ENCODE assay signal across 25 cellular contexts in genomic region chr22:48784701-48785503, GRCh38.
DNase-seq lines count a peak whose midpoint lies in the region; ATAC-seq, FAIRE-seq and TF ChIP-seq lines count a peak whose summit lies in the region.
"Had no signal": no experiment of that assay in that cellular context is flagged by ENCODE, and none has a peak within 500 bp of the region (broad histone marks: within the 10 kb centered on the region; RNA-seq: fewer than 3 reads in every experiment).

No MANE protein-coding gene starts in this region.

- H4K20me1 ChIP-seq in HepG2 (ENCODE audit: insufficient read depth, low read length), result no peaks in the 10 kb centered on the region
- H4K20me1 ChIP-seq: BLaER1 treated with 17β-estradiol and CSF1 and Interleukin-3, amounts not matched to agents 10 nM and 100 nM had no signal

- H3K79me1 ChIP-seq in trophoblast cell (ENCODE audit: low read length), result no peaks in the 10 kb centered on the region

- no TSS peak for BruUV-seq in Calu3 (replicated peaks; lab: Mats Ljungman, UMichigan)
- no TSS peak for BruUV-seq in HepG2 (replicated peaks; lab: Mats Ljungman, UMichigan)

- H3K27ac ChIP-seq in trophoblast cell (ENCODE audit: low read depth, low read length) (no peak overlapping the region), HepG2 (ENCODE audit: extremely low read length, insufficient read depth, low read length) (no peak overlapping the region)
- H3K27ac ChIP-seq: BLaER1 treated with 17β-estradiol and CSF1 and Interleukin-3, amounts not matched to agents 10 nM and 100 nM; Peyer's patch; SJSA1 had no signal

- H4K8ac ChIP-seq in trophoblast cell (ENCODE audit: low read depth, low read length), result no peak overlapping the region

- POLR2A ChIA-PET in activated CD8-positive, alpha-beta T cell treated with anti-CD3 and anti-CD28 coated beads, Interleukin-2, amount 10 ng/mL, durations not matched to agents 7 days and 5 days (lab: Charles Lee), result no interaction called here
- POLR2A ChIA-PET in activated CD8-positive, alpha-beta T cell treated with anti-CD3 and anti-CD28 coated beads for 36 hours (lab: Charles Lee), result no interaction called here
- POLR2A ChIA-PET in HepG2 (lab: Yijun Ruan, JAX), result no interaction called here

- in situ Hi-C loops in HepG2 (cut with HindIII; ENCODE audit: extremely low pct_ligation_motif_present, low pct_unique_long_range_greater_than_20kb), result no loop called here

- peak; percentile 4 for DNase-seq in activated CD8-positive, alpha-beta T cell treated with anti-CD3 and anti-CD28 coated beads, Interleukin-2, amount 10 ng/mL, durations not matched to agents 7 days and 5 days
- no peak for DNase-seq in activated CD8-positive, alpha-beta T cell treated with anti-CD3 and anti-CD28 coated beads for 36 hours
- no peak for DNase-seq in Calu3
- peak; percentile 35 for DNase-seq in islet precursor cell
- no peak for DNase-seq in trophoblast cell
- no peak for DNase-seq in HepG2 (ENCODE audit: low spot score)
- DNase-seq: 8988T; Caco-2; CD4-positive, alpha-beta memory T cell; NCI-H1105 treated with DMSO at 0.1 percent for 48 hours; NCI-H1694; NCI-H2081; NCI-H2171; NCI-H345; NCI-H524 treated with DMSO at 0.1 percent for 48 hours; NCI-H82 had no signal

- no peaks in the 10 kb centered on the region for H3K4me1 Mint-ChIP-seq in activated CD8-positive, alpha-beta T cell treated with anti-CD3 and anti-CD28 coated beads, Interleukin-2, amount 10 ng/mL, durations not matched to agents 7 days and 5 days (ENCODE audit: low read depth)
- H3K4me1 Mint-ChIP-seq in activated CD8-positive, alpha-beta T cell treated with anti-CD3 and anti-CD28 coated beads for 36 hours (ENCODE audit: low read depth), result no peaks in the 10 kb centered on the region
- H3K4me1 Mint-ChIP-seq in Calu3 (ENCODE audit: low read depth, unreplicated experiment), result no peaks in the 10 kb centered on the region
- H3K4me1 Mint-ChIP-seq: CD4-positive, alpha-beta memory T cell; IgD-negative memory B cell had no signal

- no peak overlapping the region for H2AFZ ChIP-seq in trophoblast cell (ENCODE audit: insufficient read depth, low read length, poor library complexity)
- H2AFZ ChIP-seq in HepG2 (ENCODE audit: low read length), result no peak overlapping the region

- TF ChIP-seq POLR2A in HepG2 (IDR thresholded peaks at IDR 0.05; ENCODE audit: insufficient read depth in 1 of 2, low read depth in 2 of 2, low read length in 2 of 2), result no peak

- TF ChIP-seq CTCF in activated CD8-positive, alpha-beta T cell treated with anti-CD3 and anti-CD28 coated beads for 36 hours (IDR thresholded peaks at IDR 0.05), result no peak
- TF ChIP-seq CTCF in Calu3 (IDR thresholded peaks at IDR 0.05; ENCODE audit: unreplicated experiment) (no peak), HepG2 (CRISPR knock-in tag; IDR thresholded peaks at IDR 0.05) (no peak)

- H3K14ac ChIP-seq in trophoblast cell (ENCODE audit: low read length), result no peak overlapping the region

- no peak overlapping the region for H3K4me3 Mint-ChIP-seq in activated CD8-positive, alpha-beta T cell treated with anti-CD3 and anti-CD28 coated beads, Interleukin-2, amount 10 ng/mL, durations not matched to agents 7 days and 5 days
- no peak overlapping the region for H3K4me3 Mint-ChIP-seq in activated CD8-positive, alpha-beta T cell treated with anti-CD3 and anti-CD28 coated beads for 36 hours
- H3K4me3 Mint-ChIP-seq in Calu3 (ENCODE audit: low read depth, unreplicated experiment), result no peak overlapping the region
- H3K4me3 Mint-ChIP-seq: CD4-positive, alpha-beta memory T cell; IgD-negative memory B cell had no signal

- no peak overlapping the region for H2BK120ac ChIP-seq in trophoblast cell (ENCODE audit: insufficient read depth, low read length, poor library complexity)

- CTCF ChIA-PET in activated CD8-positive, alpha-beta T cell treated with anti-CD3 and anti-CD28 coated beads, Interleukin-2, amount 10 ng/mL, durations not matched to agents 7 days and 5 days (lab: Charles Lee), result no interaction called here
- CTCF ChIA-PET in activated CD8-positive, alpha-beta T cell treated with anti-CD3 and anti-CD28 coated beads for 36 hours (lab: Charles Lee), result no interaction called here
- CTCF ChIA-PET in Calu3 (lab: Charles Lee) (no interaction called here), HepG2 (lab: Yijun Ruan, JAX; ENCODE audit: low intra/inter-chr PET ratio, low total read pairs) (no interaction called here)

- H3K4me1 ChIP-seq in trophoblast cell (ENCODE audit: control insufficient read depth in 1 of 2, insufficient read depth in 2 of 2, low read length in 2 of 2) (no peaks in the 10 kb centered on the region), HepG2 (ENCODE audit: insufficient read depth, low read length) (peaks cover 38% of the 10 kb centered on the region)
- H3K4me1 ChIP-seq: BLaER1 treated with 17β-estradiol and CSF1 and Interleukin-3, amounts not matched to agents 10 nM and 100 nM; Caco-2; Peyer's patch; SJSA1 had no signal

- TF ChIP-seq EP300 in HepG2 (IDR thresholded peaks at IDR 0.05; ENCODE audit: low read depth in 2 of 2, low read length in 2 of 2), result no peak
- no peak for TF ChIP-seq EP300 in HepG2 (CRISPR knock-in tag; IDR thresholded peaks at IDR 0.05; ENCODE audit: borderline replicate concordance)

- H3K4ac ChIP-seq in trophoblast cell (ENCODE audit: low read depth, low read length), result no peak overlapping the region

- no peak for FAIRE-seq in HepG2 (lab: Jason Lieb, UNC)
- FAIRE-seq: GM12892, GM18507, H1 had no signal

- H3K4me3 ChIP-seq in trophoblast cell (ENCODE audit: low read depth, low read length), result peak overlapping the region; percentile 9
- H3K4me3 ChIP-seq in HepG2 (replicated peaks in 1 of 3; ENCODE audit: insufficient read depth in 1 of 3, low read depth in 2 of 3, low read length in 3 of 3), result no peak overlapping the region
- H3K4me3 ChIP-seq: BLaER1 treated with 17β-estradiol and CSF1 and Interleukin-3, amounts not matched to agents 10 nM and 100 nM; Peyer's patch; SJSA1 had no signal

- H4K12ac ChIP-seq in trophoblast cell (ENCODE audit: low read depth, low read length), result no peak overlapping the region

- intact Hi-C loops in activated CD8-positive, alpha-beta T cell treated with anti-CD3 and anti-CD28 coated beads for 36 hours (cut with micrococcal nuclease), result no loop called here
- intact Hi-C loops in Calu3 (cut with micrococcal nuclease; ENCODE audit: unreplicated experiment) (no loop called here), HepG2 (cut with micrococcal nuclease; ENCODE audit: unreplicated experiment) (no loop called here)

- H3K36me3 Mint-ChIP-seq in activated CD8-positive, alpha-beta T cell treated with anti-CD3 and anti-CD28 coated beads, Interleukin-2, amount 10 ng/mL, durations not matched to agents 7 days and 5 days (ENCODE audit: low read depth), result no peaks in the 10 kb centered on the region
- H3K36me3 Mint-ChIP-seq in activated CD8-positive, alpha-beta T cell treated with anti-CD3 and anti-CD28 coated beads for 36 hours (ENCODE audit: low read depth), result no peaks in the 10 kb centered on the region
- no peaks in the 10 kb centered on the region for H3K36me3 Mint-ChIP-seq in Calu3 (ENCODE audit: insufficient read depth, unreplicated experiment)
- H3K36me3 Mint-ChIP-seq: CD4-positive, alpha-beta memory T cell; IgD-negative memory B cell had no signal

- H3K9me3 Mint-ChIP-seq in activated CD8-positive, alpha-beta T cell treated with anti-CD3 and anti-CD28 coated beads, Interleukin-2, amount 10 ng/mL, durations not matched to agents 7 days and 5 days (ENCODE audit: insufficient read depth), result no peaks in the 10 kb centered on the region
- no peaks in the 10 kb centered on the region for H3K9me3 Mint-ChIP-seq in activated CD8-positive, alpha-beta T cell treated with anti-CD3 and anti-CD28 coated beads for 36 hours
- peaks cover 9% of the 10 kb centered on the region for H3K9me3 Mint-ChIP-seq in Calu3 (ENCODE audit: low read depth, unreplicated experiment)
- H3K9me3 Mint-ChIP-seq: CD4-positive, alpha-beta memory T cell; IgD-negative memory B cell had no signal

- no peak for TF ChIP-seq RAD21 in HepG2 (CRISPR knock-in tag; IDR thresholded peaks at IDR 0.05)

- H2AK5ac ChIP-seq in trophoblast cell (ENCODE audit: low read length), result no peak overlapping the region

- no CpG with 5 or more reads among the region's 21 CpGs for WGBS in trophoblast cell (ENCODE audit: extremely low coverage, insufficient coverage, insufficient read length)
- WGBS in HepG2 (ENCODE audit: low lambda C conversion rate), result 83% methylated on average over 15 of the region's 21 CpGs

- H3K36me3 ChIP-seq in trophoblast cell (ENCODE audit: control insufficient read depth in 1 of 2, insufficient read depth in 2 of 2, low read length in 2 of 2) (no peaks in the 10 kb centered on the region), HepG2 (replicated peaks in 1 of 2; ENCODE audit: control insufficient read depth in 1 of 2, insufficient read depth in 2 of 2, low read length in 2 of 2) (no peaks in the 10 kb centered on the region)
- H3K36me3 ChIP-seq: BLaER1 treated with 17β-estradiol and CSF1 and Interleukin-3, amounts not matched to agents 10 nM and 100 nM; Peyer's patch; SJSA1 had no signal

- H3K4me2 ChIP-seq in trophoblast cell (ENCODE audit: low read length) (no peak overlapping the region), HepG2 (ENCODE audit: low read depth, low read length) (no peak overlapping the region)
- H3K4me2 ChIP-seq: BLaER1 treated with 17β-estradiol and CSF1 and Interleukin-3, amounts not matched to agents 10 nM and 100 nM had no signal

- H3K23ac ChIP-seq in trophoblast cell (ENCODE audit: low read length), result no peak overlapping the region

- no peaks in the 10 kb centered on the region for H3K27me3 ChIP-seq in trophoblast cell (ENCODE audit: insufficient read depth, low read length)
- no peaks in the 10 kb centered on the region for H3K27me3 ChIP-seq in HepG2 (ENCODE audit: control insufficient read depth in 1 of 2, insufficient read depth in 2 of 2, low read length in 2 of 2)
- H3K27me3 ChIP-seq: BLaER1 treated with 17β-estradiol and CSF1 and Interleukin-3, amounts not matched to agents 10 nM and 100 nM; Peyer's patch; SJSA1 had no signal

- H3K18ac ChIP-seq in trophoblast cell (ENCODE audit: low read length), result no peak overlapping the region

- H3K79me2 ChIP-seq in trophoblast cell (ENCODE audit: control insufficient read depth, insufficient read depth, low read length, poor library complexity) (no peaks in the 10 kb centered on the region), HepG2 (ENCODE audit: insufficient read depth, low read length) (no peaks in the 10 kb centered on the region)

- H4K91ac ChIP-seq in trophoblast cell (ENCODE audit: low read depth, low read length), result no peak overlapping the region

- H2BK5ac ChIP-seq in trophoblast cell (ENCODE audit: low read depth, low read length, poor library complexity), result no peak overlapping the region

- H3K9me3 ChIP-seq in trophoblast cell (ENCODE audit: insufficient read depth, low read depth, low read length), result peaks cover 1% of the 10 kb centered on the region
- H3K9me3 ChIP-seq in HepG2 (ENCODE audit: low read length), result no peaks in the 10 kb centered on the region
- H3K9me3 ChIP-seq: Peyer's patch had no signal

- H3K27me3 Mint-ChIP-seq in activated CD8-positive, alpha-beta T cell treated with anti-CD3 and anti-CD28 coated beads, Interleukin-2, amount 10 ng/mL, durations not matched to agents 7 days and 5 days (ENCODE audit: low read depth), result no peaks in the 10 kb centered on the region
- H3K27me3 Mint-ChIP-seq in activated CD8-positive, alpha-beta T cell treated with anti-CD3 and anti-CD28 coated beads for 36 hours, result peaks cover 1% of the 10 kb centered on the region
- H3K27me3 Mint-ChIP-seq in Calu3 (ENCODE audit: unreplicated experiment), result no peaks in the 10 kb centered on the region
- H3K27me3 Mint-ChIP-seq: IgD-negative memory B cell had no signal

- H3K27ac Mint-ChIP-seq in activated CD8-positive, alpha-beta T cell treated with anti-CD3 and anti-CD28 coated beads, Interleukin-2, amount 10 ng/mL, durations not matched to agents 7 days and 5 days, result no peak overlapping the region
- no peak overlapping the region for H3K27ac Mint-ChIP-seq in activated CD8-positive, alpha-beta T cell treated with anti-CD3 and anti-CD28 coated beads for 36 hours
- H3K27ac Mint-ChIP-seq in Calu3 (ENCODE audit: unreplicated experiment), result peak overlapping the region; percentile 30
- H3K27ac Mint-ChIP-seq: CD4-positive, alpha-beta memory T cell; IgD-negative memory B cell had no signal

- H3K9ac ChIP-seq in trophoblast cell (ENCODE audit: low read length) (no peak overlapping the region), HepG2 (ENCODE audit: insufficient read depth, low read depth, low read length) (no peak overlapping the region)
- H3K9ac ChIP-seq: BLaER1 treated with 17β-estradiol and CSF1 and Interleukin-3, amounts not matched to agents 10 nM and 100 nM had no signal

- H2BK12ac ChIP-seq in trophoblast cell (ENCODE audit: low read length), result no peak overlapping the region

- ATAC-seq in activated CD8-positive, alpha-beta T cell treated with anti-CD3 and anti-CD28 coated beads, Interleukin-2, amount 10 ng/mL, durations not matched to agents 7 days and 5 days, result no peak
- no peak for ATAC-seq in activated CD8-positive, alpha-beta T cell treated with anti-CD3 and anti-CD28 coated beads for 36 hours
- ATAC-seq in HG03135 (IDR thresholded peaks at IDR 0.05; ENCODE audit: unreplicated experiment) (no peak), HepG2 (no peak)
- ATAC-seq: HCT116 had no signal

Comparison
In these comparisons a context has a peak if more than half of its experiments do, and no peak if none do; other contexts are left out.
1. DNase-seq: peak in activated CD8-positive, alpha-beta T cell treated with anti-CD3 and anti-CD28 coated beads, Interleukin-2, amount 10 ng/mL, durations not matched to agents 7 days and 5 days (single experiment) and islet precursor cell (single experiment); none in activated CD8-positive, alpha-beta T cell treated with anti-CD3 and anti-CD28 coated beads for 36 hours (single experiment), Calu3 (single experiment), trophoblast cell (0 of 2) and HepG2 (single experiment).